In genomic region chr2:31378389-31378788, GRCh38 we compare ENCODE assay signal across 21 cellular contexts. TPM values are rescaled to one million over a fixed set of nuclear protein-coding genes. Genes with fewer than 3 reads are reported as not detected.
DNase-seq lines count a peak whose midpoint lies in the region; ATAC-seq, FAIRE-seq and TF ChIP-seq lines count a peak whose summit lies in the region.
"Had no signal": no experiment of that assay in that cellular context is flagged by ENCODE, and none has a peak within 500 bp of the region (broad histone marks: within the 10 kb centered on the region; RNA-seq: fewer than 3 reads in every experiment).

No MANE protein-coding gene starts in this region.

- WGBS in mammary epithelial cell (ENCODE audit: low coverage, missing lambda C conversion rate), result 89% methylated on average over 3 of the region's 3 CpGs
- 40 to 60% methylated on average over 3 of the region's 3 CpGs for WGBS in body of pancreas, 2 donors
- 30 to 44% methylated on average over 3 of the region's 3 CpGs for WGBS in pancreas, 2 donors

- no peak overlapping the region for H3K4me2 ChIP-seq in mammary epithelial cell (ENCODE audit: insufficient read depth, low read depth, low read length)

- TF ChIP-seq CTCF in mammary epithelial cell (conservative IDR thresholded peaks at IDR 0.05 in 1 of 2, IDR thresholded peaks at IDR 0.05 in 1 of 2; ENCODE audit: extremely low read depth in 1 of 2, insufficient read depth in 1 of 2, low read depth in 1 of 2, low read length in 2 of 2) (no peak), MCF 10A (IDR thresholded peaks at IDR 0.05; ENCODE audit: unreplicated experiment) (no peak), body of pancreas (IDR thresholded peaks at IDR 0.05) (no peak), kidney (IDR thresholded peaks at IDR 0.05; ENCODE audit: borderline replicate concordance, extremely low read depth, insufficient read depth) (no peak), pancreas (IDR thresholded peaks at IDR 0.05) (no peak)

- H3K27me3 Mint-ChIP-seq in MCF 10A (ENCODE audit: insufficient read depth, unreplicated experiment), result no peaks in the 10 kb centered on the region

- H3K9me3 Mint-ChIP-seq in MCF 10A (ENCODE audit: unreplicated experiment), result no peaks in the 10 kb centered on the region
- H3K9me3 Mint-ChIP-seq: CD4-positive, alpha-beta memory T cell; H9; HFFc6 had no signal

- H4K20me1 ChIP-seq in mammary epithelial cell (ENCODE audit: insufficient read depth, low read length), result no peaks in the 10 kb centered on the region
- H4K20me1 ChIP-seq: BLaER1 treated with 17β-estradiol and CSF1 and Interleukin-3, amounts not matched to agents 10 nM and 100 nM had no signal

- H3K9me3 ChIP-seq in mammary epithelial cell (replicated peaks; ENCODE audit: insufficient read depth, low read length), result no peaks in the 10 kb centered on the region
- H3K9me3 ChIP-seq in body of pancreas, result no peaks in the 10 kb centered on the region
- no peaks in the 10 kb centered on the region for H3K9me3 ChIP-seq in kidney (ENCODE audit: control insufficient read depth in 1 of 2, low read length in 2 of 2)
- H3K9me3 ChIP-seq in pancreas, result no peaks in the 10 kb centered on the region
- H3K9me3 ChIP-seq: BLaER1 treated with 17β-estradiol and CSF1 and Interleukin-3, amounts not matched to agents 10 nM and 100 nM had no signal

- DNase-seq in mammary epithelial cell (no peak), MCF 10A (ENCODE audit: unreplicated experiment) (no peak), body of pancreas (peak; percentile 43 to 85 (median 60)), kidney (peak; percentile 20), pancreas (peak in 5 of 6 donors; percentile 23 to 75 (median 64)), cortex of kidney (lab: John Stamatoyannopoulos, UW) (no peak)
- DNase-seq: 8988T; Caco-2; CD4-positive, alpha-beta memory T cell; DMS 273 treated with DMSO at 0.1 percent for 48 hours; DMS79 treated with DMSO at 0.1 percent for 48 hours; H9; HFFc6; KBM-7; NCI-H1105 treated with DMSO at 0.1 percent for 48 hours; NCI-H2081 treated with DMSO at 0.1 percent for 48 hours; NCI-H2171 treated with DMSO at 0.1 percent for 48 hours; NCI-H524 treated with DMSO at 0.1 percent for 48 hours had no signal

- peaks cover 11% of the 10 kb centered on the region for H3K4me1 Mint-ChIP-seq in MCF 10A (ENCODE audit: insufficient read depth, unreplicated experiment)

- no peak overlapping the region for H2AFZ ChIP-seq in mammary epithelial cell (ENCODE audit: low read depth, low read length)

- H3K79me2 ChIP-seq in mammary epithelial cell (ENCODE audit: insufficient read depth, low read length), result peaks cover 11% of the 10 kb centered on the region

- dilution Hi-C loops in mammary epithelial cell (cut with HindIII; ENCODE audit: low sequenced_read_pairs), result no loop called here

- TF ChIP-seq POLR2A in body of pancreas (IDR thresholded peaks at IDR 0.05), result no peak

- H3K4me3 ChIP-seq in mammary epithelial cell (replicated peaks in 1 of 3; ENCODE audit: insufficient read depth in 1 of 3, low read depth in 2 of 3, low read length in 3 of 3) (no peak overlapping the region), body of pancreas (no peak overlapping the region), kidney (ENCODE audit: low read length in 2 of 2) (no peak overlapping the region), pancreas (no peak overlapping the region)
- H3K4me3 ChIP-seq: BLaER1 treated with 17β-estradiol and CSF1 and Interleukin-3, amounts not matched to agents 10 nM and 100 nM had no signal

- H3K4me3 Mint-ChIP-seq in MCF 10A (ENCODE audit: unreplicated experiment), result no peak overlapping the region
- H3K4me3 Mint-ChIP-seq: CD4-positive, alpha-beta memory T cell; H9; HFFc6 had no signal

- in situ Hi-C loops in mammary epithelial cell (cut with MboI; ENCODE audit: low sequenced_read_pairs in 2 of 2), result no loop called here

- no peak for FAIRE-seq in kidney (lab: Jason Lieb, UNC)
- FAIRE-seq in pancreas (lab: Jason Lieb, UNC), result no peak

- no peak overlapping the region for H3K27ac Mint-ChIP-seq in MCF 10A (ENCODE audit: low read depth, unreplicated experiment)
- H3K27ac Mint-ChIP-seq: H9, HFFc6 had no signal

- ATAC-seq in body of pancreas (peak; percentile 63), pancreas (peak; percentile 83 to 94 (median 86)), HG02571 (IDR thresholded peaks at IDR 0.05; ENCODE audit: unreplicated experiment) (no peak), HG03135 (IDR thresholded peaks at IDR 0.05; ENCODE audit: unreplicated experiment) (no peak)

- H3K36me3 Mint-ChIP-seq in MCF 10A (ENCODE audit: insufficient read depth, unreplicated experiment), result peaks cover 35% of the 10 kb centered on the region
- H3K36me3 Mint-ChIP-seq: CD4-positive, alpha-beta memory T cell had no signal

- H3K27me3 ChIP-seq in mammary epithelial cell (ENCODE audit: insufficient read depth, low read length), result no peaks in the 10 kb centered on the region
- H3K27me3 ChIP-seq in body of pancreas, result no peaks in the 10 kb centered on the region
- H3K27me3 ChIP-seq in pancreas, result no peaks in the 10 kb centered on the region
- H3K27me3 ChIP-seq: BLaER1 treated with 17β-estradiol and CSF1 and Interleukin-3, amounts not matched to agents 10 nM and 100 nM had no signal

- H3K27ac ChIP-seq in mammary epithelial cell (ENCODE audit: insufficient read depth, low read depth, low read length) (peak overlapping the region; percentile 44), body of pancreas (peak overlapping the region in 2 of 4 donors; percentile 19 to 27), kidney (ENCODE audit: low read depth in 2 of 2, low read length in 2 of 2) (no peak overlapping the region), pancreas (peak overlapping the region in 1 of 4 donors; percentile 42)
- H3K27ac ChIP-seq: BLaER1 treated with 17β-estradiol and CSF1 and Interleukin-3, amounts not matched to agents 10 nM and 100 nM had no signal

- peaks cover 29% of the 10 kb centered on the region for H3K4me1 ChIP-seq in mammary epithelial cell (ENCODE audit: insufficient read depth, low read length)
- H3K4me1 ChIP-seq in body of pancreas, result peaks cover 16% of the 10 kb centered on the region
- no peaks in the 10 kb centered on the region for H3K4me1 ChIP-seq in kidney (ENCODE audit: control insufficient read depth in 1 of 2, insufficient read depth in 1 of 2, low read depth in 1 of 2, low read length in 2 of 2)
- peaks cover 0 to 5% (median 0%) of the 10 kb centered on the region in 3 donors for H3K4me1 ChIP-seq in pancreas
- H3K4me1 ChIP-seq: Caco-2 had no signal

- peaks cover 41% of the 10 kb centered on the region for H3K36me3 ChIP-seq in mammary epithelial cell (ENCODE audit: insufficient read depth, low read length)
- no peaks in the 10 kb centered on the region for H3K36me3 ChIP-seq in body of pancreas (replicated peaks in 1 of 2; ENCODE audit: insufficient read depth in 1 of 2, low read depth in 2 of 2)
- H3K36me3 ChIP-seq in kidney (ENCODE audit: control insufficient read depth in 1 of 2, insufficient read depth in 2 of 2, low read length in 2 of 2), result no peaks in the 10 kb centered on the region
- H3K36me3 ChIP-seq in pancreas, result no peaks in the 10 kb centered on the region
- H3K36me3 ChIP-seq: BLaER1 treated with 17β-estradiol and CSF1 and Interleukin-3, amounts not matched to agents 10 nM and 100 nM had no signal

- no TSS peak for BruUV-seq in mammary epithelial cell (replicated peaks; lab: Mats Ljungman, UMichigan)
- BruUV-seq in MCF 10A (replicated peaks; lab: Mats Ljungman, UMichigan), result no TSS peak

- CTCF ChIA-PET in mammary epithelial cell (lab: Charles Lee; ENCODE audit: low non-redundant PET) (no interaction called here), MCF 10A (lab: Yijun Ruan, JAX) (interaction anchor here (0.8 kb wide), 1 partner anchor 597 kb away, joined by 5 read pairs; no protein-coding TSS in a partner anchor)

- no peak overlapping the region for H3K9ac ChIP-seq in mammary epithelial cell (ENCODE audit: insufficient read depth, low read length)
- H3K9ac ChIP-seq in kidney (ENCODE audit: low read length in 2 of 2), result no peak overlapping the region
- H3K9ac ChIP-seq: BLaER1 treated with 17β-estradiol and CSF1 and Interleukin-3, amounts not matched to agents 10 nM and 100 nM had no signal

- intact Hi-C loops in mammary epithelial cell (cut with micrococcal nuclease), result no loop called here
- intact Hi-C loops in MCF 10A (cut with micrococcal nuclease), result no loop called here
- intact Hi-C loops in body of pancreas (cut with DNase I), result no loop called here
- intact Hi-C loops in kidney (cut with DNase I), result no loop called here
- intact Hi-C loops in pancreas (cut with DNase I), result no loop called here

- POLR2A ChIA-PET in MCF 10A (lab: Yijun Ruan, JAX), result interaction anchor here (0.6 to 2.0 kb wide), 3 partner anchors 11 to 1560 kb away, joined by 3 to 6 read pairs (median 3); no protein-coding TSS in a partner anchor

RNA-seq across cellular contexts. Expression of gene XDH, which starts 36.2 kb away (rescaled TPM):
- total RNA-seq in mammary epithelial cell, result 10 to 100 TPM; 23.3 to 51.1 TPM
- polyA plus RNA-seq in mammary epithelial cell, result 45.1 TPM
- polyA minus RNA-seq in mammary epithelial cell, result 118 TPM
- 29.3 and 47.5 TPM in 2 replicates for total RNA-seq in MCF 10A (2022)
- total RNA-seq in body of pancreas, result 1 to 10 TPM in 1 of 2 donors, under 1 TPM in 1; 0.78 to 4.9 TPM
- 3.1 TPM for total RNA-seq in kidney
- not detected for polyA plus RNA-seq in kidney (ENCODE audit: insufficient read depth, low read depth, low replicate concordance)
- 1 to 10 TPM in 1 of 6 donors, under 1 TPM in 5; 0.14 to 1.3 (median 0.51) TPM for total RNA-seq in pancreas
- polyA plus RNA-seq in pancreas, result under 1 TPM; 0.27 to 0.66 TPM
- total RNA-seq: CD4-positive, alpha-beta memory T cell had no signal
- polyA plus RNA-seq: CD4-positive, alpha-beta memory T cell had no signal

Comparison
In these comparisons a context has a peak if more than half of its experiments do, and no peak if none do; other contexts are left out.
1. DNase-seq: peak in body of pancreas (4 of 4), kidney (single experiment) and pancreas (5 of 6); none in mammary epithelial cell (single experiment), MCF 10A (single experiment) and cortex of kidney (single experiment).
2. ATAC-seq: peak in body of pancreas (single experiment) and pancreas (4 of 4); none in HG02571 (single experiment) and HG03135 (single experiment).